ENCODE assay signal across 1 cellular context in the genomic region with DNA sequence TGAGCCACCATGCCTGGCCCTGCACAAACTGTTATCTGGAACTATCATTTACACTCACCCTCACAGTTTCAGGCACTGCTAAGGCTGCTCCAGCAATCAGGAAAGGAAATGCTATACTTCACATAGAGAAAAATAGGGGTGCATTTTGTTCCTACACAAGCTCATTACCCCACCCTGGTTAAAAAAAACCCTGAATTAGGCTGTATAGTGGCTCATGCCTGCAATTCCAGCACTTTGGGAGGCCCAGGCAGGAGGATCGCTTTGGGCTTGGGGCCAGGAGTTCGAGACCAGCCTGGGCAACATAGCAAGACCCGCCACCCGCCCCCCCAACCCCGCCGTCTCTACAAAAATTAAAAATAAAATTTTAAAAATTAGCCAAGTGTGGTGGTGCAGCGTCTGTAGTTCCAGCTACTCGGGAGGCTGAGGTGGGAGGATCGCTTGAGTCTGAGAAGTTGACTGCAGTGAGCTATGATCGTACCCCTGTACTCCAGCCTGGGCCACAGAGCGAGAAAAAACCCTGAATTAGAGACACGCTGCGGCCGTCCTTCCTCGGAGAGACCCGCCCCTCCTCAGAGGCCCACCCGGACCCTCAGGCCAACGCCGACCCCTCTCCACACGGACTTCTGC.
TF ChIP-seq lines count a peak whose summit lies in the region.

No MANE protein-coding gene starts in this region.

TF ChIP-seq in endothelial cell of umbilical vein, 7 proteins besides CTCF, POLR2A, EP300 and RAD21:
- no peak for TF ChIP-seq JUN (IDR thresholded peaks at IDR 0.05; ENCODE audit: borderline replicate concordance, insufficient read depth, insufficient read length, low read depth)
- TF ChIP-seq, protein P1, sequence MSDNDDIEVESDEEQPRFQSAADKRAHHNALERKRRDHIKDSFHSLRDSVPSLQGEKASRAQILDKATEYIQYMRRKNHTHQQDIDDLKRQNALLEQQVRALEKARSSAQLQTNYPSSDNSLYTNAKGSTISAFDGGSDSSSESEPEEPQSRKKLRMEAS (IDR thresholded peaks at IDR 0.05; ENCODE audit: insufficient read depth, insufficient read length), result no peak
- no peak for TF ChIP-seq GATA2 (IDR thresholded peaks at IDR 0.05; ENCODE audit: insufficient read depth, insufficient read length, low read depth, low read length)
- no peak for TF ChIP-seq POLR2AphosphoS5 (IDR thresholded peaks at IDR 0.05; ENCODE audit: insufficient read depth, low read depth, low read length)
- no peak for TF ChIP-seq FOS (IDR thresholded peaks at IDR 0.05; ENCODE audit: borderline replicate concordance, insufficient read depth, low read length)
- TF ChIP-seq EZH2 (IDR thresholded peaks at IDR 0.05; ENCODE audit: borderline replicate concordance, low read depth, low read length, severe bottlenecking), result no peak
- TF ChIP-seq MYC (IDR thresholded peaks at IDR 0.05; ENCODE audit: low read depth, low read length), result no peak
